ENCODE assay signal across 1 cellular context in genomic region chr9:134443169-134444039, GRCh38.
TF ChIP-seq lines count a peak whose summit lies in the region.

No MANE protein-coding gene starts in this region.

TF ChIP-seq in HepG2, 621 proteins besides CTCF, POLR2A, EP300 and RAD21 (continued from another document and continues in another):
- TF ChIP-seq ZBTB26 (CRISPR knock-in tag; IDR thresholded peaks at IDR 0.05; ENCODE audit: borderline replicate concordance) (no peak), CHD4 (IDR thresholded peaks at IDR 0.05; ENCODE audit: borderline replicate concordance, low read length) (no peak), SP5 (CRISPR knock-in tag; IDR thresholded peaks at IDR 0.05; ENCODE audit: borderline replicate concordance, low read depth) (no peak), FOXJ3 (CRISPR knock-in tag; IDR thresholded peaks at IDR 0.05; ENCODE audit: borderline replicate concordance) (no peak), ELF1 (CRISPR knock-in tag; IDR thresholded peaks at IDR 0.05) (peak; percentile 61; the same call in 1 of the 2 replicates), NKX3-1 (CRISPR knock-in tag; IDR thresholded peaks at IDR 0.05) (no peak), HNF1B (CRISPR knock-in tag; IDR thresholded peaks at IDR 0.05) (0 out of 2 replicates have a peak, but pooled peaks have one; percentile 25), DNMT1 (CRISPR knock-in tag; IDR thresholded peaks at IDR 0.05) (no peak), TFE3 (CRISPR knock-in tag; IDR thresholded peaks at IDR 0.05) (no peak), ZNF124 (CRISPR knock-in tag; IDR thresholded peaks at IDR 0.05) (0 out of 2 replicates have a peak, but pooled peaks have one; percentile 65), FOXC1 (CRISPR knock-in tag; IDR thresholded peaks at IDR 0.05; ENCODE audit: borderline replicate concordance) (no peak), PPARG (CRISPR knock-in tag; conservative IDR thresholded peaks at IDR 0.05) (0 out of 2 replicates have a peak, but pooled peaks have one; percentile 28), RELA (CRISPR knock-in tag; IDR thresholded peaks at IDR 0.05) (no peak), POLR2AphosphoS2 (IDR thresholded peaks at IDR 0.05; ENCODE audit: low read depth, low read length) (no peak), SPEN (CRISPR knock-in tag; IDR thresholded peaks at IDR 0.05; ENCODE audit: low read depth) (no peak), ZFP62 (CRISPR knock-in tag; IDR thresholded peaks at IDR 0.05) (no peak), E2F5 (CRISPR knock-in tag; conservative IDR thresholded peaks at IDR 0.05) (0 out of 2 replicates have a peak, but pooled peaks have one; percentile 26), ERF (CRISPR knock-in tag; IDR thresholded peaks at IDR 0.05) (0 out of 2 replicates have a peak, but pooled peaks have one; percentile 51), WIZ (CRISPR knock-in tag; IDR thresholded peaks at IDR 0.05) (no peak), ZNF747 (CRISPR knock-in tag; IDR thresholded peaks at IDR 0.05; ENCODE audit: borderline replicate concordance) (no peak; the same call in 1 of the 2 replicates), PITX1 (CRISPR knock-in tag; IDR thresholded peaks at IDR 0.05) (no peak), ARID4A (CRISPR knock-in tag; IDR thresholded peaks at IDR 0.05; ENCODE audit: borderline replicate concordance) (peak; percentile 33; the same call in 1 of the 2 replicates), ZNF260 (CRISPR knock-in tag; IDR thresholded peaks at IDR 0.05; ENCODE audit: borderline replicate concordance, low read depth) (no peak), SMAD1 (CRISPR knock-in tag; IDR thresholded peaks at IDR 0.05; ENCODE audit: borderline replicate concordance, low read depth) (0 out of 2 replicates have a peak, but pooled peaks have one; percentile 46), ZNF879 (CRISPR knock-in tag; IDR thresholded peaks at IDR 0.05) (no peak), ZNF616 (CRISPR knock-in tag; IDR thresholded peaks at IDR 0.05; ENCODE audit: low read depth) (no peak), TFDP1 (CRISPR knock-in tag; IDR thresholded peaks at IDR 0.05; ENCODE audit: borderline replicate concordance) (no peak), PHF21A (CRISPR knock-in tag; IDR thresholded peaks at IDR 0.05) (no peak), BCL3 (CRISPR knock-in tag; IDR thresholded peaks at IDR 0.05) (peak; percentile 65; the same call in 1 of the 2 replicates), MTA3 (CRISPR knock-in tag; IDR thresholded peaks at IDR 0.05) (no peak), JUND (CRISPR knock-in tag; IDR thresholded peaks at IDR 0.05) (no peak), MXI1 (IDR thresholded peaks at IDR 0.05; ENCODE audit: borderline replicate concordance, low read depth, low read length) (peak; percentile 51; the same call in 1 of the 3 replicates), ZNF136 (CRISPR knock-in tag; IDR thresholded peaks at IDR 0.05; ENCODE audit: low read depth) (no peak), ZBTB42 (CRISPR knock-in tag; IDR thresholded peaks at IDR 0.05) (no peak), PHF8 (CRISPR knock-in tag; IDR thresholded peaks at IDR 0.05) (no peak), PCBP1 (IDR thresholded peaks at IDR 0.05; ENCODE audit: borderline replicate concordance, low read depth, low read length) (no peak), ZBTB7A (CRISPR knock-in tag; IDR thresholded peaks at IDR 0.05) (no peak), SALL1 (CRISPR knock-in tag; IDR thresholded peaks at IDR 0.05) (peak; percentile 31; the same call in 1 of the 2 replicates), ZNF597 (CRISPR knock-in tag; IDR thresholded peaks at IDR 0.05) (no peak), ZNF7 (CRISPR knock-in tag; IDR thresholded peaks at IDR 0.05) (no peak), ZNF740 (CRISPR knock-in tag; IDR thresholded peaks at IDR 0.05) (no peak), ZSCAN12 (CRISPR knock-in tag; IDR thresholded peaks at IDR 0.05) (no peak), GMEB2 (CRISPR knock-in tag; IDR thresholded peaks at IDR 0.05; ENCODE audit: low read depth) (no peak), BHLHE40 (IDR thresholded peaks at IDR 0.05; ENCODE audit: low read length) (0 out of 2 replicates have a peak, but pooled peaks have one; percentile 32), FOXA3 (CRISPR knock-in tag; IDR thresholded peaks at IDR 0.05) (0 out of 2 replicates have a peak, but pooled peaks have one; percentile 18), SIN3B (IDR thresholded peaks at IDR 0.05; ENCODE audit: low read length) (no peak), AKAP8 (CRISPR knock-in tag; IDR thresholded peaks at IDR 0.05) (0 out of 2 replicates have a peak, but pooled peaks have one; percentile 50), NONO (IDR thresholded peaks at IDR 0.05) (no peak), NONO (CRISPR knock-in tag; conservative IDR thresholded peaks at IDR 0.05) (peak; percentile 72)
